Comparison of ENCODE assay signal across 35 cellular contexts in the genomic region with DNA sequence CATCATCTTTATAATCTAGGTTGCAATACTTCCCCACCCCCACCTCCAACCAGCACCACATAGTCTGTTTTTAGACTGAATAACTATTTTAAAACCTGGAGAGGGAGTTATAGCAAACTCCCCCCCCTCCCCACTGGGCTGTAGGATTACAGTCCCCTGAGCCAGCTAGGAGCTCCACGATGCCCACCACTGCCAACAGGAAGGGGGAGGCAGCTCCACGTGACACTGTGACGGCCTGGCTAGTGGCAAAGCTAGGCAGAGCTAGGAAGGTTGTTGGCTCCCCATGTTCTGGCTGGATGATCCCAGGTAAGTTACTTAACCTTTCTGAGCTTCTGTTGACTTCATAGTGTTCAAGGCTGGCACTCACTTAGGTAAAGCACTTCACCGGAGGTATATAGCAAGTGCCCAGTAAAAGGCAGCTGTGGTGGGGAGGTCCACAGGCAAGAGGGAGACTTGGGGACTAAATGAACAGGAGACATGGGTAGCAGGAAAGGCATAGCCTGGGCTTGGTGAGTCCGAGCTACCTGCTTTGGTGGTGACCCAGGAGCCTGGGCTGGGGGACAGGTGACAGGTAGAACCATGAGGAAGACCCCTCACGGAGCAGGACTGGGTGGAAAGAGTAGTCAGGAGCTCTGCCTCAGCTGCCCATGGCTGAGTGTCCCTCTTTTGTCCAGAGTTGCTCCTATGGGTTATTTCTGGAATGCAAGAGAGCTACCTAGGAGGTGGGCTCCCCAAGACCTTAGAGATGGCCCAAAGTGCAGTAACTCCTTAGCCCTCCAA. TPM values are rescaled to one million over a fixed set of nuclear protein-coding genes. Genes with fewer than 3 reads are reported as not detected.
"Had no signal": no experiment of that assay in that cellular context is flagged by ENCODE, and none has a peak within 500 bp of the region (broad histone marks: within the 10 kb centered on the region; RNA-seq: fewer than 3 reads in every experiment).

No MANE protein-coding gene starts in this region.

- H3K27me3 ChIP-seq: colonic mucosa had no signal

- H3K27ac ChIP-seq: adrenal gland, body of pancreas, colonic mucosa, dorsolateral prefrontal cortex, esophagus muscularis mucosa, foreskin keratinocyte, gastrocnemius medialis, VCaP had no signal

- H3K36me3 Mint-ChIP-seq: activated naive CD4-positive, alpha-beta T cell treated with anti-CD3 and anti-CD28 coated beads, Interleukin-2, amount 10 ng/mL, durations not matched to agents 7 days and 5 days; activated naive CD8-positive, alpha-beta T cell treated with anti-CD3 and anti-CD28 coated beads for 36 hours; WTC11 had no signal

- DNase-seq: activated CD4-positive, alpha-beta T cell treated with anti-CD3 and anti-CD28 coated beads for 1 hour; activated CD4-positive, alpha-beta T cell treated with anti-CD3 and anti-CD28 coated beads for 4 hours; activated CD4-positive, alpha-beta T cell treated with anti-CD3 and anti-CD28 coated beads, Interleukin-2, amount 10 ng/mL, durations not matched to agents 7 days and 5 days; activated CD4-positive, alpha-beta T cell treated with anti-CD3 and anti-CD28 coated beads, Interleukin-2, amount 50 U/mL, for 4 hours; activated CD8-positive, alpha-beta memory T cell treated with anti-CD3 and anti-CD28 coated beads for 24 hours; activated CD8-positive, alpha-beta memory T cell treated with anti-CD3 and anti-CD28 coated beads, Interleukin-2, amount 50 U/mL, for 4 hours; activated CD8-positive, alpha-beta T cell treated with anti-CD3 and anti-CD28 coated beads for 36 hours; activated gamma-delta T cell; activated naive CD4-positive, alpha-beta T cell; activated naive CD4-positive, alpha-beta T cell treated with anti-CD3 and anti-CD28 coated beads, Interleukin-2, amount 10 ng/mL, durations not matched to agents 7 days and 5 days; activated naive CD8-positive, alpha-beta T cell treated with anti-CD3 and anti-CD28 coated beads for 36 hours; activated naive CD8-positive, alpha-beta T cell treated with anti-CD3 and anti-CD28 coated beads, Interleukin-2, amount 50 U/mL, for 24 hours; activated T-cell treated with anti-CD3 and anti-CD28 coated beads for 4 hours; activated T-cell treated with anti-CD3 and anti-CD28 coated beads, Interleukin-2, amount 50 U/mL, for 24 hours; activated T-cell treated with anti-CD3 and anti-CD28 coated beads, Interleukin-2, amount 50 U/mL, for 72 hours; adrenal gland; amygdala; aorta; body of pancreas; central memory CD4-positive, alpha-beta T cell; cerebellar nuclear complex; colonic mucosa; effector memory CD4-positive, alpha-beta T cell; erythroblast; foreskin keratinocyte; gastrocnemius medialis; glutamatergic neuron; heart left ventricle; T-helper 2 cell had no signal

- H3K36me3 ChIP-seq: adrenal gland, colonic mucosa, esophagus muscularis mucosa, gastrocnemius medialis, heart left ventricle had no signal

- H3K4me3 Mint-ChIP-seq: activated CD4-positive, alpha-beta T cell treated with anti-CD3 and anti-CD28 coated beads, Interleukin-2, amount 10 ng/mL, durations not matched to agents 7 days and 5 days; activated CD8-positive, alpha-beta T cell treated with anti-CD3 and anti-CD28 coated beads for 36 hours; activated naive CD4-positive, alpha-beta T cell treated with anti-CD3 and anti-CD28 coated beads, Interleukin-2, amount 10 ng/mL, durations not matched to agents 7 days and 5 days; activated naive CD8-positive, alpha-beta T cell treated with anti-CD3 and anti-CD28 coated beads for 36 hours; activated naive CD8-positive, alpha-beta T cell treated with anti-CD3 and anti-CD28 coated beads, Interleukin-2, amount 50 U/mL, for 24 hours; activated T-cell treated with anti-CD3 and anti-CD28 coated beads, Interleukin-2, amount 50 U/mL, for 24 hours; activated T-cell treated with anti-CD3 and anti-CD28 coated beads, Interleukin-2, amount 50 U/mL, for 72 hours; dendritic cell treated with granulocyte-macrophage colony-stimulating factor and Interleukin-4, amounts not matched to agents 40 ng/mL and 50 ng/mL, for 4 days; WTC11 had no signal

- H3K9me3 ChIP-seq: adrenal gland, body of pancreas, colonic mucosa, esophagus muscularis mucosa, gastrocnemius medialis had no signal

- H3K27ac Mint-ChIP-seq: activated CD4-positive, alpha-beta T cell treated with anti-CD3 and anti-CD28 coated beads, Interleukin-2, amount 10 ng/mL, durations not matched to agents 7 days and 5 days; activated CD8-positive, alpha-beta T cell treated with anti-CD3 and anti-CD28 coated beads for 36 hours; activated naive CD4-positive, alpha-beta T cell treated with anti-CD3 and anti-CD28 coated beads, Interleukin-2, amount 10 ng/mL, durations not matched to agents 7 days and 5 days; activated naive CD8-positive, alpha-beta T cell treated with anti-CD3 and anti-CD28 coated beads for 36 hours; activated naive CD8-positive, alpha-beta T cell treated with anti-CD3 and anti-CD28 coated beads, Interleukin-2, amount 50 U/mL, for 24 hours; activated T-cell treated with anti-CD3 and anti-CD28 coated beads, Interleukin-2, amount 50 U/mL, for 24 hours; activated T-cell treated with anti-CD3 and anti-CD28 coated beads, Interleukin-2, amount 50 U/mL, for 72 hours; dendritic cell treated with granulocyte-macrophage colony-stimulating factor and Interleukin-4, amounts not matched to agents 40 ng/mL and 50 ng/mL, for 4 days; WTC11 had no signal

- ATAC-seq: activated CD8-positive, alpha-beta T cell treated with anti-CD3 and anti-CD28 coated beads for 36 hours; activated naive CD8-positive, alpha-beta T cell treated with anti-CD3 and anti-CD28 coated beads, Interleukin-2, amount 50 U/mL, for 24 hours; activated T-cell treated with anti-CD3 and anti-CD28 coated beads, Interleukin-2, amount 50 U/mL, for 72 hours; body of pancreas; foreskin keratinocyte; gastrocnemius medialis; heart left ventricle; WTC11 had no signal

- H3K9me3 Mint-ChIP-seq: activated CD4-positive, alpha-beta T cell treated with anti-CD3 and anti-CD28 coated beads, Interleukin-2, amount 10 ng/mL, durations not matched to agents 7 days and 5 days; activated CD8-positive, alpha-beta T cell treated with anti-CD3 and anti-CD28 coated beads for 36 hours; activated naive CD4-positive, alpha-beta T cell treated with anti-CD3 and anti-CD28 coated beads, Interleukin-2, amount 10 ng/mL, durations not matched to agents 7 days and 5 days; activated naive CD8-positive, alpha-beta T cell treated with anti-CD3 and anti-CD28 coated beads for 36 hours; activated naive CD8-positive, alpha-beta T cell treated with anti-CD3 and anti-CD28 coated beads, Interleukin-2, amount 50 U/mL, for 24 hours; activated T-cell treated with anti-CD3 and anti-CD28 coated beads, Interleukin-2, amount 50 U/mL, for 24 hours; activated T-cell treated with anti-CD3 and anti-CD28 coated beads, Interleukin-2, amount 50 U/mL, for 72 hours; dendritic cell treated with granulocyte-macrophage colony-stimulating factor and Interleukin-4, amounts not matched to agents 40 ng/mL and 50 ng/mL, for 4 days had no signal

- H3K4me1 ChIP-seq: adrenal gland, colonic mucosa, foreskin keratinocyte, gastrocnemius medialis had no signal

- H3K4me3 ChIP-seq: adrenal gland, body of pancreas, colonic mucosa, dorsolateral prefrontal cortex, esophagus muscularis mucosa, gastrocnemius medialis had no signal

RNA-seq across cellular contexts. Expression of gene TBC1D21, which starts 4.0 kb away (rescaled TPM):
- total RNA-seq: activated CD4-positive, alpha-beta T cell treated with anti-CD3 and anti-CD28 coated beads, Interleukin-2, amount 10 ng/mL, durations not matched to agents 7 days and 5 days; activated CD8-positive, alpha-beta T cell treated with anti-CD3 and anti-CD28 coated beads for 36 hours; activated naive CD8-positive, alpha-beta T cell treated with anti-CD3 and anti-CD28 coated beads for 36 hours; activated T-cell treated with anti-CD3 and anti-CD28 coated beads, Interleukin-2, amount 50 U/mL, for 72 hours; adrenal gland; aorta; body of pancreas; colonic mucosa; esophagus muscularis mucosa; foreskin keratinocyte; gastrocnemius medialis; heart left ventricle; T-helper 1 cell treated with Interleukin-12 subunit alpha and Interleukin-12 subunit beta and Interleukin-4 antibody, amounts not matched to agents 30 ng/mL and 1 ng/mL, for 36 hours; WTC11 had no signal
- polyA plus RNA-seq: adrenal gland, aorta, foreskin keratinocyte, heart left ventricle had no signal
